Comparison of ENCODE assay signal across 1 cellular context in the genomic region with DNA sequence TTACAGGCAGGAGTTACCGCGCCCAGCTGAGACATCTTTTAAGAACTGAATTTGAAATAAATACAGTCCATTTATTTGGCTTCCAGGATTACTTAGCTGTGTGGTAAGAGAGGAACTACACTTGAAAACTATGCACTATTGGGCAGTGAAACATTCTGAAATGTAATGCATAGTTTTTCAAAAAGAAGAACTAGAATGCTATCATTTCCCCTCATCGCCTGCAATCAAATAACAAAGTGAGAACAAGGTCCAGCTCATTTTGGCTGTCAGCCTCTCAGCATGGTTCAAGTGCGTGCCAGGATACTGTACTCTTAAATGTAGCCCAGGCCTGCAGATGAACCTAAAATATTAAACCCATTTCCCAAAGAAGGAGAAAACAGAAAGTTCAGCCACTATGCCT.
TF ChIP-seq lines count a peak whose summit lies in the region.

No MANE protein-coding gene starts in this region.

TF ChIP-seq in HepG2, 621 proteins besides CTCF, POLR2A, EP300 and RAD21 (continued from another document):
- TF ChIP-seq TSC22D2 (CRISPR knock-in tag; IDR thresholded peaks at IDR 0.05; ENCODE audit: borderline replicate concordance) = no peak
- TF ChIP-seq, protein P1, sequence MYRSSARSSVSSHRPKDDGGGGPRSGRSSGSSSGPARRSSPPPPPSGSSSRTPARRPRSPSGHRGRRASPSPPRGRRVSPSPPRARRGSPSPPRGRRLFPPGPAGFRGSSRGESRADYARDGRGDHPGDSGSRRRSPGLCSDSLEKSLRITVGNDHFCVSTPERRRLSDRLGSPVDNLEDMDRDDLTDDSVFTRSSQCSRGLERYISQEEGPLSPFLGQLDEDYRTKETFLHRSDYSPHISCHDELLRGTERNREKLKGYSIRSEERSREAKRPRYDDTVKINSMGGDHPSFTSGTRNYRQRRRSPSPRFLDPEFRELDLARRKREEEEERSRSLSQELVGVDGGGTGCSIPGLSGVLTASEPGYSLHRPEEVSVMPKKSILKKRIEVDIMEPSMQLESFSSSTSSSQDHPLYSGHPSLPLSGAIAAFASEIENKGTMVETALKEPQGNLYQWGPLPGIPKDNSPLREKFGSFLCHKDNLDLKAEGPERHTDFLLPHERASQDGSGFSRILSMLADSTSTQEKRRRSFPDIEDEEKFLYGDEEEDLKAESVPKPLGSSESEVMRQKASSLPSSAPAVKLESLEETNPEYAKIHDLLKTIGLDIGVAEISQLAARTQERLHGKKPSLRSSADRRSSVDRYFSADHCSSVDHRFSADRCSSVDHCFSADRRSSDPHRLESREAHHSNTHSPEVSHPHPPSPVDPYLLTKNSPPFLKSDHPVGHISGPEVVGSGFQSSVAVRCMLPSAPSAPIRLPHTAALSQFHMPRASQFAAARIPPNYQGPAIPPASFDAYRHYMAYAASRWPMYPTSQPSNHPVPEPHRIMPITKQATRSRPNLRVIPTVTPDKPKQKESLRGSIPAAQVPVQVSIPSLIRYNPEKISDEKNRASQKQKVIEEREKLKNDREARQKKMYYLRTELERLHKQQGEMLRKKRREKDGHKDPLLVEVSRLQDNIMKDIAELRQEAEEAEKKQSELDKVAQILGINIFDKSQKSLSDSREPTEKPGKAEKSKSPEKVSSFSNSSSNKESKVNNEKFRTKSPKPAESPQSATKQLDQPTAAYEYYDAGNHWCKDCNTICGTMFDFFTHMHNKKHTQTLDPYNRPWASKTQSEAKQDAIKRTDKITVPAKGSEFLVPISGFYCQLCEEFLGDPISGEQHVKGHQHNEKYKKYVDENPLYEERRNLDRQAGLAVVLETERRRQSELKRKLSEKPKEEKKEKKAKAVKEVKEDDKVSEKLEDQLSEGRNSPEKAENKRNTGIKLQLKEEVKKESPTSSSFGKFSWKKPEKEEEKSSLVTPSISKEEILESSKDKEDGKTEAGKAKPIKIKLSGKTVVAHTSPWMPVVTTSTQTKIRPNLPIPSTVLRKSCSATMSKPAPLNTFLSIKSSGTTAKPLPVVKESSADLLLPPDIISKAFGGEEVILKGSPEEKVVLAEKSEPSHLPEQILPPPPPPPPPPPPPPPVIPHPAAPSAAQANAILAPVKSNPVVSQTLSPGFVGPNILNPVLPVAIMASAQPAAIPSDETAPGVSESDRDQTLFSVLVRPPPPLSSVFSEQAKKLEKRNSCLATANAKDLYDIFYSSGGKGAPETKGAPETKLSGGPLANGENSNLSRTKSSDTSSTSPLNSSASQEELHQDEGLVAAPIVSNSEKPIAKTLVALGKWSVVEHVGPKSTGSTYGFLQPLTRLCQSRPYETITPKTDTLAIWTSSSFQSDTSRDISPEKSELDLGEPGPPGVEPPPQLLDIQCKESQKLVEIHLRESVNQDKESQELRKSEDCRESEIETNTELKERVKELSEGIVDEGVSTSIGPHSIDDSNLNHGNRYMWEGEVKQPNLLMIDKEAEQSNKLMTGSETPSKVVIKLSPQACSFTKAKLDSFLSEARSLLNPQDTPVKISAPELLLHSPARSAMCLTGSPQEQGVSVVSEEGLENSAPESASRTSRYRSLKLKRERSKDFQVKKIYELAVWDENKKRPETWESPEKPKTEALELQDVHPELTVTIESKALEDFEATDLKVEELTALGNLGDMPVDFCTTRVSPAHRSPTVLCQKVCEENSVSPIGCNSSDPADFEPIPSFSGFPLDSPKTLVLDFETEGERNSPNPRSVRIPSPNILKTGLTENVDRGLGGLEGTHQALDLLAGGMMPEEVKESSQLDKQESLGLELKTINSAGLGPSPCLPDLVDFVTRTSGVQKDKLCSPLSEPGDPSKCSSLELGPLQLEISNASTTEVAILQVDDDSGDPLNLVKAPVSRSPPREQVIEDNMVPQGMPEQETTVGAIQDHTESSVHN (CRISPR knock-in tag; IDR thresholded peaks at IDR 0.05) = no peak
- no peak for TF ChIP-seq NCOA5 (CRISPR knock-in tag; IDR thresholded peaks at IDR 0.05)
- no peak for TF ChIP-seq ZNF317 (CRISPR knock-in tag; IDR thresholded peaks at IDR 0.05)
- TF ChIP-seq ZNF33A (CRISPR knock-in tag; IDR thresholded peaks at IDR 0.05; ENCODE audit: borderline replicate concordance) = no peak
- TF ChIP-seq ISX (CRISPR knock-in tag; conservative IDR thresholded peaks at IDR 0.05) = no peak
- TF ChIP-seq YY1 (IDR thresholded peaks at IDR 0.05; ENCODE audit: insufficient read depth, insufficient replicate concordance, low read depth, low read length) = no peak
